In genomic region chr3:193301441-193301840, GRCh38 we compare ENCODE assay signal across 1 cellular context.
A peak's percentile ranks its signal among the peaks of the same experiment; 100 is the strongest.
TF ChIP-seq lines count a peak whose summit lies in the region.

No MANE protein-coding gene starts in this region.

TF ChIP-seq in HEK293, 187 proteins besides CTCF, POLR2A, EP300 and RAD21 (continued from another document):
- TF ChIP-seq GFI1B (tag by site-specific recombination; IDR thresholded peaks at IDR 0.05) (no peak), ZBTB6 (tag by site-specific recombination; IDR thresholded peaks at IDR 0.05) (no peak), ZNF23 (tag by site-specific recombination; IDR thresholded peaks at IDR 0.05; ENCODE audit: borderline replicate concordance) (no peak), ZNF544 (tag by site-specific recombination; IDR thresholded peaks at IDR 0.05) (no peak), RBAK (tag by site-specific recombination; IDR thresholded peaks at IDR 0.05) (no peak), ZNF26 (tag by site-specific recombination; IDR thresholded peaks at IDR 0.05) (no peak), MEIS1 (CRISPR knock-in tag; IDR thresholded peaks at IDR 0.05; ENCODE audit: borderline replicate concordance) (no peak), SP7 (tag by site-specific recombination; IDR thresholded peaks at IDR 0.05) (0 out of 2 replicates have a peak, but pooled peaks have one; percentile 20), MZF1 (tag by site-specific recombination; IDR thresholded peaks at IDR 0.05; ENCODE audit: borderline replicate concordance) (no peak), KLF10 (tag by site-specific recombination; IDR thresholded peaks at IDR 0.05) (no peak), ZBTB17 (tag by site-specific recombination; IDR thresholded peaks at IDR 0.05) (no peak), ZNF629 (tag by site-specific recombination; IDR thresholded peaks at IDR 0.05) (0 out of 2 replicates have a peak, but pooled peaks have one; percentile 28), ZNF529 (tag by site-specific recombination; IDR thresholded peaks at IDR 0.05; ENCODE audit: insufficient replicate concordance) (no peak), ZNF596 (tag by site-specific recombination; IDR thresholded peaks at IDR 0.05) (no peak), ZNF24 (tag by site-specific recombination; IDR thresholded peaks at IDR 0.05) (no peak), GLI2 (tag by site-specific recombination; IDR thresholded peaks at IDR 0.05; ENCODE audit: borderline replicate concordance, low read depth) (peak; percentile 7; the same call in 1 of the 2 replicates), INSM2 (tag by site-specific recombination; IDR thresholded peaks at IDR 0.05) (0 out of 2 replicates have a peak, but pooled peaks have one; percentile 43)
